Comparison of ENCODE assay signal across 8 cellular contexts in genomic region chr18:45967007-45967706, GRCh38. TPM values are rescaled to one million over a fixed set of nuclear protein-coding genes. Genes with fewer than 3 reads are reported as not detected.
DNase-seq lines count a peak whose midpoint lies in the region; ATAC-seq, FAIRE-seq and TF ChIP-seq lines count a peak whose summit lies in the region.

EPG5 (minus strand) TSS chr18:45967329; CDS start chr18:45967239, 90 bp downstream.

- no TSS peak for BruUV-seq in endothelial cell of umbilical vein (replicated peaks; lab: Mats Ljungman, UMichigan)

- H3K27me3 ChIP-seq in OCI-LY1 (ENCODE audit: insufficient read depth, low read length) = no peaks in the 10 kb centered on the region
- H3K27me3 ChIP-seq in endothelial cell of umbilical vein (ENCODE audit: control insufficient read depth in 2 of 2, insufficient read depth in 2 of 2, low read length in 2 of 2) = no peaks in the 10 kb centered on the region

- H3K4me3 ChIP-seq in OCI-LY1 (ENCODE audit: low read depth, low read length, poor library complexity, severe bottlenecking) = peak within 1 kb of the TSS; percentile 88
- peak within 1 kb of the TSS; percentile 60 to 98 (median 94) for H3K4me3 ChIP-seq in endothelial cell of umbilical vein (replicated peaks in 1 of 3; ENCODE audit: insufficient read depth in 1 of 3, low read depth in 1 of 3, low read length in 3 of 3)

- no peaks in the 10 kb centered on the region for H3F3A ChIP-seq in OCI-LY1 (ENCODE audit: insufficient read depth, low read length)

- peak within 1 kb of the TSS; percentile 97 for H3K27ac Mint-ChIP-seq in mesothelial cell of epicardium

- intact Hi-C loops in endothelial cell of umbilical vein (cut with micrococcal nuclease) = loop anchor here (1.0 kb wide), 1 partner anchor 16 kb away; no protein-coding TSS in a partner anchor

- H3K4me2 ChIP-seq in OCI-LY1 (ENCODE audit: low read length) = peak within 1 kb of the TSS; percentile 86
- peak within 1 kb of the TSS; percentile 99 for H3K4me2 ChIP-seq in endothelial cell of umbilical vein (ENCODE audit: insufficient read depth, low read length)

- TF ChIP-seq POLR2A in endothelial cell of umbilical vein (IDR thresholded peaks at IDR 0.05; ENCODE audit: low read depth, low read length) = peak; percentile 69

- CTCF ChIA-PET in endothelial cell of umbilical vein (lab: Charles Lee) = no interaction called here

- no peaks in the 10 kb centered on the region for H3K9me3 Mint-ChIP-seq in mesothelial cell of epicardium

- H3K4me1 ChIP-seq in OCI-LY1 (ENCODE audit: insufficient read depth, low read length, severe bottlenecking) (peaks cover 11% of the 10 kb centered on the region), endothelial cell of umbilical vein (ENCODE audit: control insufficient read depth, extremely low read depth, insufficient read depth, low read length) (peaks cover 3% of the 10 kb centered on the region)

- H3K9ac ChIP-seq in OCI-LY1 (ENCODE audit: low read length) = peak within 1 kb of the TSS; percentile 80
- H3K9ac ChIP-seq in endothelial cell of umbilical vein (replicated peaks; ENCODE audit: extremely low read depth, insufficient read depth, low read length) = peak within 1 kb of the TSS; percentile 93

- dilution Hi-C loops in endothelial cell of umbilical vein (cut with MboI; ENCODE audit: extremely low pct_ligation_motif_present, low sequenced_read_pairs) = no loop called here

- peak; percentile 97 for DNase-seq in DMS 273 (lab: John Stamatoyannopoulos, UW; ENCODE audit: unreplicated experiment)
- peak; percentile 78 for DNase-seq in HuH-7 (ENCODE audit: low spot score)
- DNase-seq in activated CD8-positive, alpha-beta memory T cell treated with anti-CD3 and anti-CD28 coated beads, Interleukin-2, amount 50 U/mL, for 4 hours = peak; percentile 89
- DNase-seq in endothelial cell of umbilical vein (ENCODE audit: low read depth, low spot score) = peak; percentile 96
- peak; percentile 84 to 91 for DNase-seq in mesothelial cell of epicardium (ENCODE audit: low spot score in 2 of 2, unreplicated experiment in 2 of 2)
- peak; percentile 80 to 87 for DNase-seq in stimulated activated CD8-positive, alpha-beta memory T cell treated with anti-CD3 and anti-CD28 coated beads, Interleukin-15, amount 100 ng/mL, for 4 hours (ENCODE audit: low read depth in 2 of 2)

- peak within 1 kb of the TSS; percentile 84 for H2AFZ ChIP-seq in OCI-LY1 (ENCODE audit: low read length)
- peak within 1 kb of the TSS; percentile 97 for H2AFZ ChIP-seq in endothelial cell of umbilical vein (ENCODE audit: low read depth, low read length)

- H3K79me2 ChIP-seq in OCI-LY1 (ENCODE audit: insufficient read depth, low read length) (peaks cover 6% of the 10 kb centered on the region), endothelial cell of umbilical vein (ENCODE audit: control insufficient read depth, insufficient read depth, low read length) (peaks cover 19% of the 10 kb centered on the region)

- H4K20me1 ChIP-seq in OCI-LY1 (ENCODE audit: insufficient read depth, low read length) = no peaks in the 10 kb centered on the region
- H4K20me1 ChIP-seq in endothelial cell of umbilical vein (replicated peaks; ENCODE audit: control insufficient read depth, extremely low read depth, insufficient read depth, low read length) = peaks cover 2% of the 10 kb centered on the region

- H3K9me1 ChIP-seq in endothelial cell of umbilical vein (replicated peaks; ENCODE audit: control insufficient read depth, extremely low read depth, insufficient read depth, low read length) = no peaks in the 10 kb centered on the region

- POLR2A ChIA-PET in endothelial cell of umbilical vein (lab: Charles Lee) = no interaction called here

- H3K4me1 Mint-ChIP-seq in mesothelial cell of epicardium = peaks cover 16% of the 10 kb centered on the region

- peaks cover 7% of the 10 kb centered on the region; the same call in 1 of the 2 replicates for H3K36me3 ChIP-seq in OCI-LY1 (ENCODE audit: insufficient read depth, low read length)
- peaks cover 0 to 2% of the 10 kb centered on the region in 2 experiments for H3K36me3 ChIP-seq in endothelial cell of umbilical vein (ENCODE audit: control insufficient read depth in 2 of 2, extremely low read depth in 1 of 2, insufficient read depth in 2 of 2, low read length in 2 of 2)

- H3K9me2 ChIP-seq in OCI-LY1 (ENCODE audit: low read depth, low read length) = no peaks in the 10 kb centered on the region

- peaks cover 8% of the 10 kb centered on the region for H3K36me3 Mint-ChIP-seq in mesothelial cell of epicardium

- TF ChIP-seq CTCF in OCI-LY1 (IDR thresholded peaks at IDR 0.05; ENCODE audit: low read length) = no peak
- TF ChIP-seq CTCF in endothelial cell of umbilical vein (IDR thresholded peaks at IDR 0.05; ENCODE audit: extremely low read depth in 1 of 2, insufficient read depth in 1 of 2, low read depth in 1 of 2, low read length in 2 of 2) = no peak
- no peak for TF ChIP-seq CTCF in mesothelial cell of epicardium (IDR thresholded peaks at IDR 0.05; ENCODE audit: unreplicated experiment)

- ATAC-seq in GM21526 (IDR thresholded peaks at IDR 0.05; ENCODE audit: low FRiP score, unreplicated experiment) = peak; percentile 92

- no peaks in the 10 kb centered on the region for H3K27me3 Mint-ChIP-seq in mesothelial cell of epicardium (ENCODE audit: low read depth)

- H3K27ac ChIP-seq in OCI-LY1 (ENCODE audit: low read depth, low read length, poor library complexity, severe bottlenecking) = peak within 1 kb of the TSS; percentile 2
- peak within 1 kb of the TSS; percentile 61 for H3K27ac ChIP-seq in endothelial cell of umbilical vein (ENCODE audit: insufficient read depth, low read depth, low read length)

- FAIRE-seq in endothelial cell of umbilical vein (lab: Jason Lieb, UNC) = peak; percentile 93

- H3K9me3 ChIP-seq in OCI-LY1 (ENCODE audit: low read length) (no peaks in the 10 kb centered on the region), endothelial cell of umbilical vein (replicated peaks; ENCODE audit: control insufficient read depth, insufficient read depth, low read length) (no peaks in the 10 kb centered on the region)

- H3K4me3 Mint-ChIP-seq in mesothelial cell of epicardium = peak within 1 kb of the TSS; percentile 97

TF ChIP-seq in endothelial cell of umbilical vein, 7 proteins besides CTCF, POLR2A, EP300 and RAD21:
- TF ChIP-seq POLR2AphosphoS5 (IDR thresholded peaks at IDR 0.05; ENCODE audit: insufficient read depth, low read depth, low read length) (peak; percentile 66), EZH2 (IDR thresholded peaks at IDR 0.05; ENCODE audit: borderline replicate concordance, low read depth, low read length, severe bottlenecking) (no peak), JUN (IDR thresholded peaks at IDR 0.05; ENCODE audit: borderline replicate concordance, insufficient read depth, insufficient read length, low read depth) (no peak), MAX (IDR thresholded peaks at IDR 0.05; ENCODE audit: insufficient read depth, insufficient read length) (peak; percentile 73)

RNA-seq across cellular contexts. Expression of gene EPG5, which starts in this region (rescaled TPM):
- total RNA-seq in endothelial cell of umbilical vein (20.6 and 25.6 TPM in 2 replicates), mesothelial cell of epicardium (36.1 to 41.6 TPM (median 39.3 TPM) in 3 replicates)
- 16.7 and 16.8 TPM in 2 replicates for polyA plus RNA-seq in endothelial cell of umbilical vein
- 9.0 and 9.2 TPM in 2 replicates for polyA plus RNA-seq in endothelial cell of umbilical vein (2011; cell fraction: cytosol; rRNA removed)
- polyA plus RNA-seq in endothelial cell of umbilical vein (2011; cell fraction: nucleus; rRNA removed) = 39.5 and 45.0 TPM in 2 replicates
- 10.6 and 14.0 TPM in 2 replicates for polyA plus RNA-seq in endothelial cell of umbilical vein (2012)
- 76.7 and 95.1 TPM in 2 replicates for polyA minus RNA-seq in endothelial cell of umbilical vein
- polyA minus RNA-seq in endothelial cell of umbilical vein (2011; cell fraction: cytosol; rRNA and poly(A)+ RNA removed) = 17.3 TPM
- 63.8 and 96.3 TPM in 2 replicates for polyA minus RNA-seq in endothelial cell of umbilical vein (2011; cell fraction: nucleus; rRNA and poly(A)+ RNA removed)

Comparison
In these comparisons a context has a peak if more than half of its experiments do, and no peak if none do; other contexts are left out.
1. Peak in every context shown above with its lines: DNase-seq, ATAC-seq, H3K4me3 ChIP-seq and H3K27ac ChIP-seq.